15 cellular contexts compared by ENCODE assay signal in the genomic region with DNA sequence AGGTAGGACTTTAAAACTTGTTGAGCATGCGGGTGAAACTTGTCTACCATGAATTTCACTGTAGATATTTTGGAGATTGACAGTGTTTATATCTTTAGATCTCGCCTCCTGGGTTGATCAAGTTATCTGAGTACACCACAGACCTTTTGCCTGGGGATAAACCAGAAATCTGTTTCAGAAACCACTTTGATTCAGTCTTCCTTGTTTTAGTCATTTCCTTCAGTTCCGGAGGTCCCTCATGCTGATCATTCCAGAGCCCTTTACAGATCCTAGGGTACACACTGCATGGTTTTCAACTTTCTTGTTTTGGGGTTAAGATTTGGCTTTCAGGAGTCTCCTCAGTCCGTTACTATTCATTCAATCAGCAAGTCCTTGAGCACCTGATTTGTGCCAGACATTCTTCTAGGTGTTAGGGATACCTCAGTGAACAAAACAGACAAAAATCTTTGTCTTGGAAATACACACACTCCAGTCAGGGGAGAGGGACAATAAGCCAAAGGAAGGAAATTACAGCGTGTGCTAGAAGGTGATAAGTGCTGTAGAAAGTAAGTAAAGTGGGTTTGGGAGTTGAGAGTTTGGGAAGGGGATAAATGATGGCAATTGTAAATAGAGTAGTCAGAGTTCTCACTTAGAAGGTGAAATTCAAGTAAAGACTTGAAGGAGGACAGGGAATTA. TPM values are rescaled to one million over a fixed set of nuclear protein-coding genes. Genes with fewer than 3 reads are reported as not detected.
DNase-seq lines count a peak whose midpoint lies in the region; ATAC-seq and TF ChIP-seq lines count a peak whose summit lies in the region.
"Had no signal": no experiment of that assay in that cellular context is flagged by ENCODE, and none has a peak within 500 bp of the region (broad histone marks: within the 10 kb centered on the region; RNA-seq: fewer than 3 reads in every experiment).

No MANE protein-coding gene starts in this region.

- no peak overlapping the region for H3K4me3 Mint-ChIP-seq in CD14-positive monocyte
- H3K4me3 Mint-ChIP-seq in dendritic cell treated with granulocyte-macrophage colony-stimulating factor and Interleukin-4, amounts not matched to agents 40 ng/mL and 50 ng/mL, for 4 days: no peak overlapping the region
- H3K4me3 Mint-ChIP-seq: CD8-positive, alpha-beta memory T cell; HFFc6 had no signal

- TF ChIP-seq CTCF in CD14-positive monocyte (IDR thresholded peaks at IDR 0.05) (no peak), neutrophil (IDR thresholded peaks at IDR 0.05) (no peak), right lobe of liver (IDR thresholded peaks at IDR 0.05) (no peak), tibial nerve (IDR thresholded peaks at IDR 0.05) (no peak)

- H3K27ac Mint-ChIP-seq in CD14-positive monocyte: peak overlapping the region in 6 of 7 donors; percentile 3 to 85 (median 70)
- H3K27ac Mint-ChIP-seq in dendritic cell treated with granulocyte-macrophage colony-stimulating factor and Interleukin-4, amounts not matched to agents 40 ng/mL and 50 ng/mL, for 4 days: peak overlapping the region; percentile 18
- H3K27ac Mint-ChIP-seq: HFFc6 had no signal

- H3K36me3 Mint-ChIP-seq in CD14-positive monocyte: peaks cover 82 to 99% of the 10 kb centered on the region in 2 donors
- H3K36me3 Mint-ChIP-seq in dendritic cell treated with granulocyte-macrophage colony-stimulating factor and Interleukin-4, amounts not matched to agents 40 ng/mL and 50 ng/mL, for 4 days (ENCODE audit: low read depth): peaks cover 94% of the 10 kb centered on the region

- H3K4me3 ChIP-seq in neutrophil (ENCODE audit: low read depth in 1 of 2, low read length in 1 of 2): no peak overlapping the region
- H3K4me3 ChIP-seq in right lobe of liver: no peak overlapping the region
- no peak overlapping the region for H3K4me3 ChIP-seq in H7 (ENCODE audit: insufficient read depth, low read depth, low read length)
- no peak overlapping the region for H3K4me3 ChIP-seq in tibial nerve

- H3K27me3 ChIP-seq in neutrophil (no peaks in the 10 kb centered on the region), right lobe of liver (no peaks in the 10 kb centered on the region), H7 (ENCODE audit: control insufficient read depth, insufficient read depth, low read length) (no peaks in the 10 kb centered on the region), tibial nerve (no peaks in the 10 kb centered on the region)

- ATAC-seq in right lobe of liver: no peak

- TF ChIP-seq POLR2A in right lobe of liver (IDR thresholded peaks at IDR 0.05) (no peak), tibial nerve (IDR thresholded peaks at IDR 0.05) (no peak)

- peaks cover 0 to 3% (median 0%) of the 10 kb centered on the region in 3 donors for H3K27me3 Mint-ChIP-seq in CD14-positive monocyte (ENCODE audit: low read depth in 3 of 3)
- H3K27me3 Mint-ChIP-seq in dendritic cell treated with granulocyte-macrophage colony-stimulating factor and Interleukin-4, amounts not matched to agents 40 ng/mL and 50 ng/mL, for 4 days: no peaks in the 10 kb centered on the region

- H3K4me1 ChIP-seq in neutrophil (ENCODE audit: control insufficient read depth in 1 of 2, insufficient read depth in 1 of 2, low read depth in 1 of 2, low read length in 1 of 2) (peaks cover 61 to 71% of the 10 kb centered on the region in 2 experiments), right lobe of liver (no peaks in the 10 kb centered on the region), tibial nerve (peaks cover 0 to 5% (median 2%) of the 10 kb centered on the region in 4 donors)

- DNase-seq in CD14-positive monocyte (ENCODE audit: low spot score) (no peak), M059J (ENCODE audit: low read depth) (peak; percentile 37), right lobe of liver (no peak), H7 (no peak), tibial nerve (ENCODE audit: low spot score in 2 of 2) (no peak)
- DNase-seq: CD8-positive, alpha-beta memory T cell; HFFc6; KBM-7; MM.1S; NCI-H1105; NCI-H1694 treated with DMSO at 0.1 percent for 48 hours; NCI-H69 had no signal

- H3K27ac ChIP-seq in neutrophil (peak overlapping the region; percentile 24), right lobe of liver (no peak overlapping the region), tibial nerve (no peak overlapping the region)

- intact Hi-C loops in CD14-positive monocyte (cut with micrococcal nuclease): no loop called here
- intact Hi-C loops in dendritic cell treated with granulocyte-macrophage colony-stimulating factor and Interleukin-4, amounts not matched to agents 40 ng/mL and 50 ng/mL, for 4 days (cut with micrococcal nuclease): no loop called here
- intact Hi-C loops in right lobe of liver (cut with DNase I): no loop called here

- H3K36me3 ChIP-seq in neutrophil (peaks cover 28% of the 10 kb centered on the region), right lobe of liver (no peaks in the 10 kb centered on the region), H7 (replicated peaks; ENCODE audit: control insufficient read depth, insufficient read depth, low read length) (no peaks in the 10 kb centered on the region), tibial nerve (peaks cover 0 to 4% (median 0%) of the 10 kb centered on the region in 3 donors)

- no peak for TF ChIP-seq EP300 in tibial nerve (IDR thresholded peaks at IDR 0.05)

- H3K9me3 Mint-ChIP-seq in CD14-positive monocyte: peaks cover 12 to 21% (median 17%) of the 10 kb centered on the region in 7 donors
- peaks cover 19% of the 10 kb centered on the region for H3K9me3 Mint-ChIP-seq in dendritic cell treated with granulocyte-macrophage colony-stimulating factor and Interleukin-4, amounts not matched to agents 40 ng/mL and 50 ng/mL, for 4 days

- 65% methylated on average over 5 of the region's 5 CpGs for WGBS in right lobe of liver (ENCODE audit: insufficient coverage, low coverage, low lambda C conversion rate, missing lambda C conversion rate)
- WGBS in tibial nerve, 2 donors: 71 to 76% methylated on average over 5 of the region's 5 CpGs

- peaks cover 70% of the 10 kb centered on the region for H3K4me1 Mint-ChIP-seq in CD14-positive monocyte
- H3K4me1 Mint-ChIP-seq in dendritic cell treated with granulocyte-macrophage colony-stimulating factor and Interleukin-4, amounts not matched to agents 40 ng/mL and 50 ng/mL, for 4 days (ENCODE audit: low read depth): peaks cover 72% of the 10 kb centered on the region

- no peaks in the 10 kb centered on the region for H3K9me3 ChIP-seq in neutrophil
- peaks cover 0 to 6% (median 0%) of the 10 kb centered on the region in 4 donors for H3K9me3 ChIP-seq in right lobe of liver
- peaks cover 0 to 34% (median 6%) of the 10 kb centered on the region in 4 donors for H3K9me3 ChIP-seq in tibial nerve

RNA-seq across cellular contexts. Expression of gene NOD2, which starts 12.2 kb away (rescaled TPM):
- 10 to 100 TPM; 18.5 to 29.7 TPM for polyA plus RNA-seq in CD14-positive monocyte
- total RNA-seq in M059J (2014; rRNA removed; shearing (Covaris generic)): 0.07 and 0.34 TPM in 2 replicates
- total RNA-seq in right lobe of liver (1 to 10 TPM in 4 of 6 experiments, under 1 TPM in 2; 0.74 to 6.0 (median 1.4) TPM), tibial nerve (10 to 100 TPM in 1 of 4 donors, 1 to 10 TPM in 3; 1.3 to 10.2 (median 2.7) TPM)
- 0.33 TPM in 1 of 2 replicates, not detected in the other for total RNA-seq in H7 (2014; rRNA removed; shearing (Covaris generic))
- total RNA-seq: HFFc6 had no signal

RNA-seq across cellular contexts. Expression of gene SNX20, which starts 24.5 kb away (rescaled TPM):
- polyA plus RNA-seq in CD14-positive monocyte: 10 to 100 TPM; 51.0 to 83.2 TPM
- total RNA-seq in M059J (2014; rRNA removed; shearing (Covaris generic)): not detected in 2 replicates
- total RNA-seq in right lobe of liver (1 to 10 TPM in 1 of 6 experiments, under 1 TPM in 5; 0.31 to 1.9 (median 0.71) TPM), tibial nerve (1 to 10 TPM; 1.7 to 5.1 (median 2.3) TPM)
- not detected in 2 replicates for total RNA-seq in H7 (2014; rRNA removed; shearing (Covaris generic))
- total RNA-seq: H1, HFFc6 had no signal
- polyA plus RNA-seq: H1 had no signal

RNA-seq across cellular contexts. Expression of gene CYLD, which starts 36.3 kb away (rescaled TPM):
- polyA plus RNA-seq in CD14-positive monocyte: 10 to 100 TPM; 35.9 to 57.9 TPM
- total RNA-seq in M059J (2014; rRNA removed; shearing (Covaris generic)): 53.3 and 68.6 TPM in 2 replicates
- total RNA-seq in right lobe of liver (10 to 100 TPM; 17.0 to 34.2 (median 19.5) TPM), tibial nerve (10 to 100 TPM; 23.7 to 52.7 (median 38.3) TPM)
- 5.0 and 6.2 TPM in 2 replicates for total RNA-seq in H7 (2014; rRNA removed; shearing (Covaris generic))
